In genomic region chr3:171398343-171398742, GRCh38 we compare ENCODE assay signal across 27 cellular contexts.
"Had no signal": no experiment of that assay in that cellular context is flagged by ENCODE, and none has a peak within 500 bp of the region (broad histone marks: within the 10 kb centered on the region; RNA-seq: fewer than 3 reads in every experiment).

No MANE protein-coding gene starts in this region.

- H3K4me1 Mint-ChIP-seq: stimulated activated memory B cell treated with anti-CD40 and anti-IgM and Interleukin-4, amounts not matched to agents 10 μg/mL and 1 μg/mL and 100 μg/mL, for 72 hours had no signal

- H3K4me3 Mint-ChIP-seq: immature natural killer cell; nephron; neural crest cell; stimulated activated memory B cell treated with anti-CD40 and anti-IgM and Interleukin-4, amounts not matched to agents 10 μg/mL and 1 μg/mL and 100 μg/mL, for 72 hours; stimulated activated naive CD8-positive, alpha-beta T cell treated with anti-CD3 and anti-CD28 coated beads, Interleukin-15, amount 100 ng/mL, for 72 hours; type B pancreatic cell had no signal

- H3K36me3 ChIP-seq: lower lobe of right lung, pancreas, prostate gland, right lobe of liver, tibial nerve, uterus had no signal

- H3K4me3 ChIP-seq: lower lobe of right lung, pancreas, prostate gland, right lobe of liver, smooth muscle cell, tibial nerve, uterus had no signal

- H3K9me3 ChIP-seq: lower lobe of right lung, pancreas, prostate gland, right lobe of liver, tibial nerve, uterus had no signal

- H3K27me3 Mint-ChIP-seq: naive thymus-derived CD8-positive, alpha-beta T cell; stimulated activated memory B cell treated with anti-CD40 and anti-IgM and Interleukin-4, amounts not matched to agents 10 μg/mL and 1 μg/mL and 100 μg/mL, for 72 hours; stimulated activated naive CD8-positive, alpha-beta T cell treated with anti-CD3 and anti-CD28 coated beads, Interleukin-15, amount 100 ng/mL, for 72 hours; type B pancreatic cell had no signal

- H3K27me3 ChIP-seq: pancreas, right lobe of liver, tibial nerve, uterus had no signal

- H3K27ac Mint-ChIP-seq: naive thymus-derived CD8-positive, alpha-beta T cell; stimulated activated memory B cell treated with anti-CD40 and anti-IgM and Interleukin-4, amounts not matched to agents 10 μg/mL and 1 μg/mL and 100 μg/mL, for 72 hours; stimulated activated naive CD8-positive, alpha-beta T cell treated with anti-CD3 and anti-CD28 coated beads, Interleukin-15, amount 100 ng/mL, for 72 hours; type B pancreatic cell had no signal

- H3K9me3 Mint-ChIP-seq: immature natural killer cell; neural crest cell; stimulated activated memory B cell treated with anti-CD40 and anti-IgM and Interleukin-4, amounts not matched to agents 10 μg/mL and 1 μg/mL and 100 μg/mL, for 72 hours; stimulated activated naive CD8-positive, alpha-beta T cell treated with anti-CD3 and anti-CD28 coated beads, Interleukin-15, amount 100 ng/mL, for 72 hours had no signal

- H3K27ac ChIP-seq: lower lobe of right lung, pancreas, prostate gland, right lobe of liver, tibial nerve, uterus had no signal

- H3K36me3 Mint-ChIP-seq: immature natural killer cell; stimulated activated memory B cell treated with anti-CD40 and anti-IgM and Interleukin-4, amounts not matched to agents 10 μg/mL and 1 μg/mL and 100 μg/mL, for 72 hours; type B pancreatic cell had no signal

- H3K4me1 ChIP-seq: prostate gland, uterus had no signal

- DNase-seq: hypothalamus; immature natural killer cell; kidney; lower lobe of right lung; mammary epithelial cell; mesenchymal stem cell; naive thymus-derived CD8-positive, alpha-beta T cell; nucleus accumbens; pancreas; posterior cingulate gyrus; retina; right lobe of liver; stimulated activated CD4-positive, alpha-beta T cell treated with anti-CD3 and anti-CD28 coated beads, Interleukin-1b, Interleukin-23, amount 100 ng/mL, for 48 hours; stimulated activated CD4-positive, alpha-beta T cell treated with anti-CD3 and anti-CD28 coated beads, Interleukin-2, amount 100 ng/mL, for 48 hours; stimulated activated CD4-positive, alpha-beta T cell treated with anti-CD3 and anti-CD28 coated beads, Interleukin-4, amount 100 ng/mL, for 4 hours; stimulated activated CD8-positive, alpha-beta memory T cell treated with anti-CD3 and anti-CD28 coated beads, Interleukin-4, amount 100 ng/mL, for 48 hours; stimulated activated naive CD4-positive, alpha-beta T cell treated with Interleukin-2 at 50 U/mL for 16 hours; stimulated activated naive CD8-positive, alpha-beta T cell treated with anti-CD3 and anti-CD28 coated beads, Interleukin-15, amount 100 ng/mL, for 72 hours; substantia nigra; uterus had no signal

- ATAC-seq: lower lobe of right lung; naive thymus-derived CD8-positive, alpha-beta T cell; pancreas; right lobe of liver; stimulated activated memory B cell treated with anti-CD40 and anti-IgM and Interleukin-4, amounts not matched to agents 10 μg/mL and 1 μg/mL and 100 μg/mL, for 72 hours; stimulated activated naive CD8-positive, alpha-beta T cell treated with anti-CD3 and anti-CD28 coated beads, Interleukin-15, amount 100 ng/mL, for 72 hours had no signal
